13 cellular contexts compared by ENCODE assay signal in the genomic region with DNA sequence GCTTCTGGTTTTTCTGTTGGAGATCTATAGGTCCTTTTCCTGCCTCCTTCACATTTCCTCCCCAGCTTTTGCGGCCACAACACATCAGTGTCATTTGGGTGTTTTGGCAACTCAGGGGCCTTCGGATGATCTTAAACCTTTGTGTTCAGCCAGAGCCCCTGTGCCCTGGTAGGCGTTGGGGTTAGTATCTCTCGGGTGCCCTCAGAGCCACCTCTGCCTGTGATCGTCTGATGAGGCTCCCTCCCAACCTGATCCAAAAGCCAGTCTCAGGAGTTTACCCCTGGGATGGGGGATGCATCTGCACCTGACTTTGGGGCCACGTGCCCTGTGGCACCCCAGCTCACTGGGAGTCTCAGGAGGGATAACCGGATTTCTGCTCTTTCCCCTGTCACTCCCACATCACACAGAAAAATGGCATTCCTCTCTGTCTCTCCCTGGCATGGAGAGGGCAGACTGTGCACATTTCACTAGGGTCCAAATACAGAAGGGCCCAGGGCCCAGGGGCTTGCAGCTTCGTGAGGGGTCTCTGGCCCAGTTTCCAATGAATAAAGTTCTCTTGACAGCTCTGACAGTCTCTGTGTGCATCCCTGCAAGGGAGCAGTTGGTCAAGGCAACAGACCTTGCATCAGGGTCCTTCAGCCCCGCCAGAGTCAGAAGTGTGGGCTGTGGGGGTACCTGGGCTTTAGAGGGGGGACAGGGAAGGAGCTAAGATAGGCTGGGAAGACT. TPM values are rescaled to one million over a fixed set of nuclear protein-coding genes. Genes with fewer than 3 reads are reported as not detected.
DNase-seq lines count a peak whose midpoint lies in the region; ATAC-seq and TF ChIP-seq lines count a peak whose summit lies in the region.
"Had no signal": no experiment of that assay in that cellular context is flagged by ENCODE, and none has a peak within 500 bp of the region (broad histone marks: within the 10 kb centered on the region; RNA-seq: fewer than 3 reads in every experiment).

No MANE protein-coding gene starts in this region.

- peak overlapping the region; percentile 7 for H3K27ac Mint-ChIP-seq in memory B cell
- peak overlapping the region; percentile 81 for H3K27ac Mint-ChIP-seq in type B pancreatic cell

- H3K4me1 ChIP-seq in right atrium auricular region: peaks cover 0 to 69% of the 10 kb centered on the region in 2 donors

- peaks cover 12% of the 10 kb centered on the region for H3K27me3 Mint-ChIP-seq in memory B cell
- peaks cover 19% of the 10 kb centered on the region for H3K27me3 Mint-ChIP-seq in type B pancreatic cell

- no peak overlapping the region for H3K27ac ChIP-seq in right atrium auricular region
- H3K27ac ChIP-seq: KMS-11 had no signal

- no peak for TF ChIP-seq CTCF in right atrium auricular region (IDR thresholded peaks at IDR 0.05)
- TF ChIP-seq CTCF in WI38 (IDR thresholded peaks at IDR 0.05; ENCODE audit: low read depth, low read length): no peak
- TF ChIP-seq CTCF in type B pancreatic cell (conservative IDR thresholded peaks at IDR 0.05): no peak

- no peak for ATAC-seq in Right ventricle myocardium inferior
- no peak for ATAC-seq in memory B cell (ENCODE audit: low read depth)
- ATAC-seq: mucosa of descending colon had no signal

- no peaks in the 10 kb centered on the region for H3K36me3 ChIP-seq in right atrium auricular region

- H3K9me3 Mint-ChIP-seq in memory B cell (no peaks in the 10 kb centered on the region), type B pancreatic cell (no peaks in the 10 kb centered on the region)

- no peaks in the 10 kb centered on the region for H3K27me3 ChIP-seq in right atrium auricular region

- H3K36me3 Mint-ChIP-seq in memory B cell: peaks cover 2% of the 10 kb centered on the region
- H3K36me3 Mint-ChIP-seq in type B pancreatic cell: no peaks in the 10 kb centered on the region

- in situ Hi-C loops in G401 (cut with HindIII; ENCODE audit: low sequenced_read_pairs): no loop called here
- in situ Hi-C loops in KBM-7 (cut with MboI; ENCODE audit: low pct_unique_long_range_greater_than_20kb, low sequenced_read_pairs): no loop called here

- H3K4me1 Mint-ChIP-seq in memory B cell (peaks cover 32% of the 10 kb centered on the region), type B pancreatic cell (ENCODE audit: unreplicated experiment) (peaks cover 47% of the 10 kb centered on the region)

- intact Hi-C loops in Right ventricle myocardium inferior (cut with DNase I): no loop called here

- H3K4me3 Mint-ChIP-seq in memory B cell (peak overlapping the region; percentile 31), type B pancreatic cell (peak overlapping the region; percentile 85)

- peak; percentile 25 for DNase-seq in Right ventricle myocardium inferior (ENCODE audit: missing footprints)
- DNase-seq in right atrium auricular region (ENCODE audit: low spot score): no peak
- DNase-seq in memory B cell (ENCODE audit: low spot score in 2 of 2): no peak
- DNase-seq in type B pancreatic cell (ENCODE audit: extremely low spot score, unreplicated experiment): no peak
- no peak for DNase-seq in activated CD8-positive, alpha-beta memory T cell treated with anti-CD3 and anti-CD28 coated beads, Interleukin-2, amount 50 U/mL, for 48 hours
- DNase-seq in G401 (ENCODE audit: low spot score): no peak
- no peak for DNase-seq in KBM-7
- DNase-seq: activated CD8-positive, alpha-beta memory T cell treated with anti-CD3 and anti-CD28 coated beads, Interleukin-2, amount 50 U/mL, for 4 hours; head of caudate nucleus; stimulated activated CD4-positive, alpha-beta T cell treated with anti-CD3 and anti-CD28 coated beads, Interleukin-1b, Interleukin-23, amount 100 ng/mL, for 48 hours had no signal

- no peak overlapping the region for H3K4me3 ChIP-seq in right atrium auricular region
- H3K4me3 ChIP-seq in WI38 (ENCODE audit: low read depth, low read length): peak overlapping the region; percentile 64
- H3K4me3 ChIP-seq: mucosa of descending colon had no signal

- H3K9me3 ChIP-seq in right atrium auricular region: no peaks in the 10 kb centered on the region
- H3K9me3 ChIP-seq: mucosa of descending colon had no signal

RNA-seq across cellular contexts. Expression of a gene that starts 2.6 kb away (rescaled TPM):
- 13.1 TPM for total RNA-seq in Right ventricle myocardium inferior
- total RNA-seq in right atrium auricular region: 10 to 100 TPM in 1 of 2 donors, 1 to 10 TPM in 1; 8.2 to 10.3 TPM
- 40.3 and 45.6 TPM in 2 replicates for total RNA-seq in type B pancreatic cell (ENCODE audit: low replicate concordance)
- 19.3 and 19.9 TPM in 2 replicates for total RNA-seq in G401 (2014; rRNA removed; shearing (Covaris generic))

RNA-seq across cellular contexts. Expression of a gene that starts 3.8 kb away (rescaled TPM):
- total RNA-seq in Right ventricle myocardium inferior (17.5 TPM), right atrium auricular region (10 to 100 TPM; 41.4 to 47.4 TPM), type B pancreatic cell (ENCODE audit: low replicate concordance) (2.0 and 4.0 TPM in 2 replicates)
- 0.17 and 1.0 TPM in 2 replicates for total RNA-seq in G401 (2014; rRNA removed; shearing (Covaris generic))

RNA-seq across cellular contexts. Expression of a gene that starts 9.6 kb away (rescaled TPM):
- total RNA-seq in Right ventricle myocardium inferior (not detected), right atrium auricular region (not detected), type B pancreatic cell (ENCODE audit: low replicate concordance) (not detected in 2 replicates)
- 0.25 and 7.3 TPM in 2 replicates for total RNA-seq in G401 (2014; rRNA removed; shearing (Covaris generic))
- total RNA-seq: mucosa of descending colon had no signal

RNA-seq across cellular contexts. Expression of a gene that starts 20.0 kb away (rescaled TPM):
- total RNA-seq in Right ventricle myocardium inferior: 68.7 TPM
- total RNA-seq in right atrium auricular region: 100 to 1,000 TPM; 356 to 509 TPM
- 3.0 and 10.3 TPM in 2 replicates for total RNA-seq in type B pancreatic cell (ENCODE audit: low replicate concordance)
- 77.2 and 90.3 TPM in 2 replicates for total RNA-seq in G401 (2014; rRNA removed; shearing (Covaris generic))

RNA-seq across cellular contexts. Expression of a gene that starts 44.6 kb away (rescaled TPM):
- total RNA-seq in Right ventricle myocardium inferior (140 TPM), right atrium auricular region (10 to 100 TPM; 38.9 to 58.7 TPM), type B pancreatic cell (ENCODE audit: low replicate concordance) (7.4 and 8.2 TPM in 2 replicates)
- 0.75 and 1.8 TPM in 2 replicates for total RNA-seq in G401 (2014; rRNA removed; shearing (Covaris generic))
